Comparison of ENCODE assay signal across 21 cellular contexts in the genomic region with DNA sequence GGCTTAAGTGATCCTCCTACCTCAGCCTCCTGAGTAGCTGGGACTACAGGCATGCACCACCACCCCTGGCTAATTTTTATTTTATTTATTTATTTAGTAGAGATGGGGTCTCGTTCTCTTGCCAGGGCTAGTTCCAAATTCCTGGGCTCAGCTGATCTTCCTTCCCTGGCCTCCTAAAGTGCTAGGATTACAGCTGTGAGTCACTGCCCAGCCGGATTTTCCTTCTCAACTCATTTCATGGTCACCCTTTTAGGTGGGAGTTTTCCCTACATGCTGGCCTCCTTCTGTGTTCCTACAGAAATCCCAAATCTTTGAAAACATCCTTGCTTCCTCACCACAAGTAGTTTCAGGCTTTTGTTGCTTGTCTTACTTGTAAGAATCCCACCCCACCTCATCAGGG.
DNase-seq lines count a peak whose midpoint lies in the region; ATAC-seq and TF ChIP-seq lines count a peak whose summit lies in the region.
"Had no signal": no experiment of that assay in that cellular context is flagged by ENCODE, and none has a peak within 500 bp of the region (broad histone marks: within the 10 kb centered on the region; RNA-seq: fewer than 3 reads in every experiment).

No MANE protein-coding gene starts in this region.

- no peaks in the 10 kb centered on the region for H3K79me2 ChIP-seq in PC-3 (ENCODE audit: low read length)
- no peaks in the 10 kb centered on the region for H3K79me2 ChIP-seq in smooth muscle cell (ENCODE audit: low read depth)

- no peak overlapping the region for H3K4me2 ChIP-seq in PC-3 (ENCODE audit: low read length)
- H3K4me2 ChIP-seq in smooth muscle cell, result peak overlapping the region; percentile 57

- H3K4me1 ChIP-seq in PC-3 (ENCODE audit: insufficient read depth, low read length) (no peaks in the 10 kb centered on the region), smooth muscle cell (ENCODE audit: low read depth) (peaks cover 3% of the 10 kb centered on the region)

- 16% methylated on average over 2 of the region's 2 CpGs for WGBS in smooth muscle cell (ENCODE audit: low lambda C conversion rate)

- ATAC-seq in PC-3, result no peak
- no peak for ATAC-seq in HG03354 (IDR thresholded peaks at IDR 0.05; ENCODE audit: poor library complexity, severe bottlenecking, unreplicated experiment)
- no peak for ATAC-seq in HG02973 (IDR thresholded peaks at IDR 0.05; ENCODE audit: unreplicated experiment)
- ATAC-seq: GM12878, Panc1 had no signal

- H4K20me1 ChIP-seq in PC-3 (ENCODE audit: low read length) (no peaks in the 10 kb centered on the region), smooth muscle cell (ENCODE audit: low read depth) (no peaks in the 10 kb centered on the region)
- H4K20me1 ChIP-seq: BLaER1 treated with 17β-estradiol and CSF1 and Interleukin-3, amounts not matched to agents 10 nM and 100 nM had no signal

- no peaks in the 10 kb centered on the region for H3K9me3 ChIP-seq in PC-3 (ENCODE audit: low read length)
- no peaks in the 10 kb centered on the region for H3K9me3 ChIP-seq in smooth muscle cell (replicated peaks; ENCODE audit: low read depth)

- no peaks in the 10 kb centered on the region for H3K36me3 ChIP-seq in PC-3 (ENCODE audit: low read depth, low read length)
- H3K36me3 ChIP-seq in smooth muscle cell (ENCODE audit: low read depth), result no peaks in the 10 kb centered on the region
- H3K36me3 ChIP-seq: BLaER1 treated with 17β-estradiol and CSF1 and Interleukin-3, amounts not matched to agents 10 nM and 100 nM had no signal

- no TSS peak for BruUV-seq in PC-3 (replicated peaks; lab: Mats Ljungman, UMichigan)

- TF ChIP-seq CTCF in GM20000 (IDR thresholded peaks at IDR 0.05; ENCODE audit: extremely low read depth, missing control alignments) (no peak), PC-3 (conservative IDR thresholded peaks at IDR 0.05; ENCODE audit: low read depth, low read length) (no peak), fibroblast of mammary gland (conservative IDR thresholded peaks at IDR 0.05; ENCODE audit: control insufficient read depth, insufficient read depth, low read depth, low read length) (no peak), smooth muscle cell (IDR thresholded peaks at IDR 0.05; ENCODE audit: borderline replicate concordance, insufficient read depth, poor library complexity, severe bottlenecking) (no peak)

- H3K9ac ChIP-seq in PC-3 (ENCODE audit: low read length) (no peak overlapping the region), smooth muscle cell (ENCODE audit: low read depth) (no peak overlapping the region)
- H3K9ac ChIP-seq: BLaER1 treated with 17β-estradiol and CSF1 and Interleukin-3, amounts not matched to agents 10 nM and 100 nM had no signal

- H3K9me2 ChIP-seq in PC-3 (replicated peaks; ENCODE audit: low read length), result no peaks in the 10 kb centered on the region

- H2AFZ ChIP-seq in PC-3 (ENCODE audit: low read length), result no peak overlapping the region
- no peak overlapping the region for H2AFZ ChIP-seq in smooth muscle cell (ENCODE audit: low read depth)

- POLR2A ChIA-PET in PC-3 (lab: Charles Lee; ENCODE audit: unreplicated experiment), result no interaction called here

- no peak overlapping the region for H3K27ac ChIP-seq in PC-3 (ENCODE audit: low read length)
- H3K27ac ChIP-seq in smooth muscle cell (ENCODE audit: low read depth), result peak overlapping the region; percentile 23
- H3K27ac ChIP-seq: BLaER1 treated with 17β-estradiol and CSF1 and Interleukin-3, amounts not matched to agents 10 nM and 100 nM; RWPE1; SK-N-MC had no signal

- H3F3A ChIP-seq in PC-3 (ENCODE audit: low read length, unreplicated experiment), result no peaks in the 10 kb centered on the region
- H3F3A ChIP-seq in smooth muscle cell (ENCODE audit: low read depth), result no peaks in the 10 kb centered on the region

- CTCF ChIA-PET in PC-3 (lab: Charles Lee), result no interaction called here

- H3K4me3 ChIP-seq in PC-3 (ENCODE audit: low read length) (no peak overlapping the region), fibroblast of mammary gland (ENCODE audit: control insufficient read depth, low read depth, low read length) (no peak overlapping the region), smooth muscle cell (no peak overlapping the region)
- H3K4me3 ChIP-seq: BLaER1 treated with 17β-estradiol and CSF1 and Interleukin-3, amounts not matched to agents 10 nM and 100 nM; GM12878; SK-N-MC had no signal

- DNase-seq in GM20000 (ENCODE audit: low spot score), result peak; percentile 6
- DNase-seq in PC-3, result peak; percentile 18
- DNase-seq in fibroblast of mammary gland (ENCODE audit: low read depth), result peak; percentile 19
- no peak for DNase-seq in smooth muscle cell (lab: John Stamatoyannopoulos, UW; ENCODE audit: unreplicated experiment)
- no peak for DNase-seq in NCI-H2196 (lab: John Stamatoyannopoulos, UW; ENCODE audit: unreplicated experiment)
- no peak for DNase-seq in SIG-M5 treated with dmso at 0.1 percent for 504 hours (lab: John Stamatoyannopoulos, UW; ENCODE audit: unreplicated experiment)
- DNase-seq: CD4-positive, alpha-beta T cell; H7; KG1; MM.1S; NCI-H2029; NCI-H446 treated with DMSO at 0.1 percent for 48 hours; NCI-H526 treated with DMSO at 0.1 percent for 48 hours; SHP77 treated with DMSO at 0.1 percent for 48 hours had no signal

- H3K27me3 ChIP-seq in PC-3 (ENCODE audit: low read length) (no peaks in the 10 kb centered on the region), smooth muscle cell (ENCODE audit: low read depth) (no peaks in the 10 kb centered on the region)
- H3K27me3 ChIP-seq: BLaER1 treated with 17β-estradiol and CSF1 and Interleukin-3, amounts not matched to agents 10 nM and 100 nM had no signal

- intact Hi-C loops in PC-3 (cut with micrococcal nuclease), result no loop called here

Comparison
In these comparisons a context has a peak if more than half of its experiments do, and no peak if none do; other contexts are left out.
1. DNase-seq: peak in GM20000 (single experiment), PC-3 (single experiment) and fibroblast of mammary gland (single experiment); none in smooth muscle cell (single experiment), NCI-H2196 (single experiment) and SIG-M5 treated with dmso at 0.1 percent for 504 hours (single experiment).